8 cellular contexts compared by ENCODE assay signal in genomic region chr10:110516815-110517492, GRCh38.
"Had no signal": no experiment of that assay in that cellular context is flagged by ENCODE, and none has a peak within 500 bp of the region (broad histone marks: within the 10 kb centered on the region; RNA-seq: fewer than 3 reads in every experiment).

No MANE protein-coding gene starts in this region.

- H3K27me3 Mint-ChIP-seq: activated CD8-positive, alpha-beta T cell treated with anti-CD3 and anti-CD28 coated beads for 36 hours had no signal

- H3K4me3 ChIP-seq: adrenal gland, coronary artery, ovary had no signal

- H3K36me3 ChIP-seq: adrenal gland, ovary had no signal

- H3K9me3 ChIP-seq: adrenal gland, ovary had no signal

- H3K27ac Mint-ChIP-seq: activated CD8-positive, alpha-beta T cell treated with anti-CD3 and anti-CD28 coated beads for 36 hours had no signal

- H3K27me3 ChIP-seq: adrenal gland, ovary had no signal

- DNase-seq: activated CD8-positive, alpha-beta T cell treated with anti-CD3 and anti-CD28 coated beads for 36 hours; activated naive CD4-positive, alpha-beta T cell treated with Interleukin-2 at 50 U/mL for 16 hours; caudate nucleus; effector CD8-positive, alpha-beta T cell; ovary; stimulated activated CD4-positive, alpha-beta T cell treated with anti-CD3 and anti-CD28 coated beads, Interleukin-4, amount 100 ng/mL, for 24 hours had no signal

- H3K4me3 Mint-ChIP-seq: activated CD8-positive, alpha-beta T cell treated with anti-CD3 and anti-CD28 coated beads for 36 hours had no signal

- H3K9me3 Mint-ChIP-seq: activated CD8-positive, alpha-beta T cell treated with anti-CD3 and anti-CD28 coated beads for 36 hours had no signal

- H3K27ac ChIP-seq: adrenal gland, coronary artery, ovary had no signal
